In genomic region chr3:152737021-152737908, GRCh38 we compare ENCODE assay signal across 8 cellular contexts.
A peak's percentile ranks its signal among the peaks of the same experiment; 100 is the strongest.
DNase-seq lines count a peak whose midpoint lies in the region; ATAC-seq lines count a peak whose summit lies in the region.

No MANE protein-coding gene starts in this region.

- ATAC-seq in GM18498 (IDR thresholded peaks at IDR 0.05; ENCODE audit: unreplicated experiment) (peak; percentile 99), GM21723 (IDR thresholded peaks at IDR 0.05; ENCODE audit: unreplicated experiment) (peak; percentile 97)

- intact Hi-C loops in head of caudate nucleus (cut with DNase I) = no loop called here

- DNase-seq in HT1080 (ENCODE audit: low read depth) (peak; percentile 93), fibroblast of gingiva (ENCODE audit: low read depth) (peak; percentile 73), NCI-H774 (lab: John Stamatoyannopoulos, UW) (no peak), middle frontal gyrus (ENCODE audit: extremely low spot score, low spot score) (no peak), head of caudate nucleus (no peak)
- DNase-seq in stimulated activated CD4-positive, alpha-beta T cell treated with anti-CD3 and anti-CD28 coated beads, Interleukin-4, amount 100 ng/mL, for 1 hour = no peak

Comparison
In these comparisons a context has a peak if more than half of its experiments do, and no peak if none do; other contexts are left out.
1. DNase-seq: peak in HT1080 (single experiment) and fibroblast of gingiva (single experiment); none in NCI-H774 (single experiment), middle frontal gyrus (single experiment), head of caudate nucleus (0 of 42) and stimulated activated CD4-positive, alpha-beta T cell treated with anti-CD3 and anti-CD28 coated beads, Interleukin-4, amount 100 ng/mL, for 1 hour (single experiment).